Comparison of ENCODE assay signal across 23 cellular contexts in the genomic region with DNA sequence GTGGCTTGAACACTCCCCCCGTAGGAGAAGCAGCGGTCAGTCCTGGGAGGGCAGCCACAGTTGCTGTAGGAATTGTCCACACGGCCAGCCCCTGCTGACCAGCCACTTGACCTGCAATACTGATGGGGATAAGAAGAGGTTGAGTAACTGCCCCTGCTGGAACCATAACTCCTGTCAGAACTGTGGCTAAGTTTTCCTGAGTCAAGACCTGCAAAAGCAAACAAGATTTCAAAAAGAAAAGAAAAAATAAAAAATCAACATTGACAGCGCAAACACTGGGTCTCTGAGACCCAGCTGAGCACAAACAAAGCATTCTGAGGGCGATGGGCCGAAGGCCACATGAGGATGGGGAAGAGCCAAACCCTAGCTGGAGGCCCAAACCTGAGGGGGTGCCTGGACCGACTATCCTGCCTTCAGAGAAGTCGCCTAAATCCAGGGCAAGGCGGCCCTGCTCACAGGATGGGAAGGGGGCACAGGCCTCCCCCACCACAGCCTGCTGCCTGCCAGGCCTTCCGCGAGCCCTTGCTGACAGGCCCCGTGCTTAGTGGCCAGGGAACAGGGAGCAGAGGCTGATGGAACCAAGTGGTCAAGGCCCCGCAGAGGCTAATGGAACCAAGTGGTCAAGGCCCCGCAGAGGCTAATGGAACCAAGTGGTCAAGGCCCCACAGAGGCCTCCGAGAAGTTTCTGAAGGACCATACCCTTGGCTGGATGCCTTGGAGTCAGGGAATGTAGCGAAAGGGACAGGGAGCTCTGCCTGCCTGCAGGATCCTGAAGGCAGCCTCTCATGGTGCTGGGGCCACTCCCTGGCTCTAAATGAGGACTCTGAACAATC. TPM values are rescaled to one million over a fixed set of nuclear protein-coding genes. Genes with fewer than 3 reads are reported as not detected.
DNase-seq lines count a peak whose midpoint lies in the region; ATAC-seq and TF ChIP-seq lines count a peak whose summit lies in the region.
"Had no signal": no experiment of that assay in that cellular context is flagged by ENCODE, and none has a peak within 500 bp of the region (broad histone marks: within the 10 kb centered on the region; RNA-seq: fewer than 3 reads in every experiment).

No MANE protein-coding gene starts in this region.

- H3K9me2 ChIP-seq in OCI-LY7 (ENCODE audit: insufficient read depth, low read length), result no peaks in the 10 kb centered on the region

- no peak for ATAC-seq in HG03175 (IDR thresholded peaks at IDR 0.05; ENCODE audit: unreplicated experiment)

- H2AFZ ChIP-seq in OCI-LY7 (ENCODE audit: low read length), result no peak overlapping the region

- H3K9me3 ChIP-seq in MG63, result no peaks in the 10 kb centered on the region
- no peaks in the 10 kb centered on the region for H3K9me3 ChIP-seq in OCI-LY7 (ENCODE audit: low read length)
- H3K9me3 ChIP-seq: A549, Peyer's patch had no signal

- CTCF ChIA-PET in OCI-LY7 (lab: Charles Lee; ENCODE audit: unreplicated experiment), result no interaction called here

- H3K27me3 ChIP-seq in MG63, result no peaks in the 10 kb centered on the region
- H3K27me3 ChIP-seq: Peyer's patch had no signal

- H3K4me1 ChIP-seq in OCI-LY7 (ENCODE audit: insufficient read depth, low read length, poor library complexity, severe bottlenecking), result no peaks in the 10 kb centered on the region
- H3K4me1 ChIP-seq: A549, Peyer's patch had no signal

- H3K4me3 ChIP-seq in choroid plexus epithelial cell (ENCODE audit: low read depth, low read length), result no peak overlapping the region
- no peak overlapping the region for H3K4me3 ChIP-seq in MG63
- H3K4me3 ChIP-seq in OCI-LY7 (ENCODE audit: low read depth, low read length, poor library complexity, severe bottlenecking), result no peak overlapping the region
- H3K4me3 ChIP-seq: A549, Peyer's patch had no signal

- TF ChIP-seq CTCF in 22Rv1 (IDR thresholded peaks at IDR 0.05) (no peak), choroid plexus epithelial cell (conservative IDR thresholded peaks at IDR 0.05; ENCODE audit: low read depth, low read length) (no peak), OCI-LY7 (conservative IDR thresholded peaks at IDR 0.05; ENCODE audit: low read length) (no peak)

- no TSS peak for BruUV-seq in OCI-LY7 (replicated peaks; lab: Mats Ljungman, UMichigan)

- intact Hi-C loops in posterior vena cava (cut with DNase I), result no loop called here
- intact Hi-C loops in OCI-LY7 (cut with micrococcal nuclease; ENCODE audit: unreplicated experiment), result no loop called here

- H3K79me2 ChIP-seq in OCI-LY7 (ENCODE audit: insufficient read depth, low read depth, low read length), result no peaks in the 10 kb centered on the region

- H4K20me1 ChIP-seq in OCI-LY7 (ENCODE audit: insufficient read depth, low read length), result no peaks in the 10 kb centered on the region

- peak overlapping the region; percentile 13; the same call in 1 of the 2 replicates for H3K27ac ChIP-seq in 22Rv1
- no peak overlapping the region for H3K27ac ChIP-seq in OCI-LY7 (ENCODE audit: low read depth, low read length, poor library complexity, severe bottlenecking)
- H3K27ac ChIP-seq: A549, Peyer's patch had no signal

- DNase-seq in HuH-7.5 (ENCODE audit: low spot score) (peak; percentile 49), choroid plexus epithelial cell (ENCODE audit: low read depth) (peak; percentile 11), posterior vena cava (ENCODE audit: low spot score) (peak; percentile 68), MG63 (no peak), dermis blood vessel endothelial cell (no peak), OCI-LY7 (ENCODE audit: low spot score) (no peak)
- DNase-seq: DMS79; H9; HFFc6; IMR-90; MV-4-11; NCI-H1105 treated with DMSO at 0.1 percent for 48 hours; NCI-H1694; NCI-H2081; NCI-H2171; NCI-H345; NCI-H524; NCI-H774; NK-92 treated with Interleukin-12 subunit alpha and Interleukin-12 subunit beta, amount 100 ng/mL, for 24 hours; Peyer's patch had no signal

- POLR2A ChIA-PET in OCI-LY7 (lab: Charles Lee), result no interaction called here

- H3K4me2 ChIP-seq in OCI-LY7 (ENCODE audit: low read length), result no peak overlapping the region
- H3K4me2 ChIP-seq: A549 had no signal

- no peaks in the 10 kb centered on the region for H3K36me3 ChIP-seq in MG63
- H3K36me3 ChIP-seq in OCI-LY7 (ENCODE audit: insufficient read depth, low read length), result no peaks in the 10 kb centered on the region

RNA-seq across cellular contexts. Expression of gene POU6F1, which starts 19.1 kb away (rescaled TPM):
- total RNA-seq in posterior vena cava (10 to 100 TPM; 18.1 to 19.4 TPM), dermis blood vessel endothelial cell (2.6 and 4.8 TPM in 2 replicates), OCI-LY7 (2022) (5.0 and 5.5 TPM in 2 replicates)
- total RNA-seq in MG63 (2014; rRNA removed; shearing (Covaris generic); ENCODE audit: low replicate concordance), result 0.74 and 2.7 TPM in 2 replicates
- total RNA-seq in OCI-LY7 (2014; rRNA removed; shearing (Covaris generic)), result 1.2 and 2.6 TPM in 2 replicates

RNA-seq across cellular contexts. Expression of gene TFCP2, which starts 25.8 kb away (rescaled TPM):
- 10 to 100 TPM; 16.1 to 23.1 TPM for total RNA-seq in posterior vena cava
- total RNA-seq in MG63 (2014; rRNA removed; shearing (Covaris generic); ENCODE audit: low replicate concordance), result 13.0 and 14.7 TPM in 2 replicates
- total RNA-seq in dermis blood vessel endothelial cell, result 10.9 and 20.8 TPM in 2 replicates
- 7.1 and 7.2 TPM in 2 replicates for total RNA-seq in OCI-LY7 (2014; rRNA removed; shearing (Covaris generic))
- total RNA-seq in OCI-LY7 (2022), result 10.2 and 11.5 TPM in 2 replicates

RNA-seq across cellular contexts. Expression of gene DAZAP2, which starts 39.8 kb away (rescaled TPM):
- total RNA-seq in posterior vena cava (100 to 1,000 TPM; 156 to 169 TPM), dermis blood vessel endothelial cell (78.6 and 129 TPM in 2 replicates), OCI-LY7 (2022) (131 and 153 TPM in 2 replicates)
- 102 and 192 TPM in 2 replicates for total RNA-seq in MG63 (2014; rRNA removed; shearing (Covaris generic); ENCODE audit: low replicate concordance)
- total RNA-seq in OCI-LY7 (2014; rRNA removed; shearing (Covaris generic)), result 101 and 137 TPM in 2 replicates

Comparison
In these comparisons a context has a peak if more than half of its experiments do, and no peak if none do; other contexts are left out.
1. DNase-seq: peak in HuH-7.5 (single experiment), choroid plexus epithelial cell (single experiment) and posterior vena cava (single experiment); none in MG63 (single experiment), dermis blood vessel endothelial cell (single experiment) and OCI-LY7 (single experiment).